1 cellular context compared by ENCODE assay signal in genomic region chr1:192575499-192576189, GRCh38.
TF ChIP-seq lines count a peak whose summit lies in the region.

TSS of gene RGS1 (plus strand) at chr1:192575773. CDS start at chr1:192575793, 20 bp downstream.

TF ChIP-seq in GM12878, 131 proteins besides CTCF, POLR2A, EP300 and RAD21 (continued from another document):
- TF ChIP-seq E2F4 (IDR thresholded peaks at IDR 0.05; ENCODE audit: low read depth, low read length): no peak
- TF ChIP-seq HCFC1 (IDR thresholded peaks at IDR 0.05; ENCODE audit: low read length): peak; percentile 45; the same call in 1 of the 2 replicates
